Comparison of ENCODE assay signal across 9 cellular contexts in genomic region chr11:27233654-27234042, GRCh38.
DNase-seq lines count a peak whose midpoint lies in the region; ATAC-seq lines count a peak whose summit lies in the region.
"Had no signal": no experiment of that assay in that cellular context is flagged by ENCODE, and none has a peak within 500 bp of the region (broad histone marks: within the 10 kb centered on the region; RNA-seq: fewer than 3 reads in every experiment).

No MANE protein-coding gene starts in this region.

- peak; percentile 15 for ATAC-seq in GM18498 (IDR thresholded peaks at IDR 0.05; ENCODE audit: unreplicated experiment)
- ATAC-seq in GM21717 (IDR thresholded peaks at IDR 0.05; ENCODE audit: unreplicated experiment): peak; percentile 23
- no peak for ATAC-seq in left lobe of liver
- no peak for ATAC-seq in activated T-cell treated with anti-CD3 and anti-CD28 coated beads, Interleukin-2, amount 50 U/mL, for 4 hours

- DNase-seq in NAMALWA (ENCODE audit: low spot score): peak; percentile 1
- no peak for DNase-seq in left lobe of liver (ENCODE audit: low spot score)
- DNase-seq in NCI-H1048 (lab: John Stamatoyannopoulos, UW): no peak
- DNase-seq in T-helper 2 cell: no peak
- DNase-seq in activated T-cell treated with anti-CD3 and anti-CD28 coated beads, Interleukin-2, amount 50 U/mL, for 4 hours: no peak
- DNase-seq: activated CD8-positive, alpha-beta memory T cell treated with anti-CD3 and anti-CD28 coated beads, Interleukin-2, amount 50 U/mL, for 48 hours had no signal

- H3K9me3 ChIP-seq in mesodermal cell (ENCODE audit: control insufficient read depth, low read length): no peaks in the 10 kb centered on the region

- H3K4me3 Mint-ChIP-seq in activated T-cell treated with anti-CD3 and anti-CD28 coated beads, Interleukin-2, amount 50 U/mL, for 4 hours: no peak overlapping the region

- H3K4me1 ChIP-seq in mesodermal cell (ENCODE audit: control insufficient read depth, insufficient read depth, low read length, poor library complexity, severe bottlenecking): peaks cover 11% of the 10 kb centered on the region

- no peaks in the 10 kb centered on the region for H3K36me3 ChIP-seq in mesodermal cell (ENCODE audit: control insufficient read depth, insufficient read depth, low read length)

- peak overlapping the region; percentile 51 for H3K27ac ChIP-seq in mesodermal cell (ENCODE audit: low read depth, low read length, severe bottlenecking)

- H3K27me3 Mint-ChIP-seq in activated T-cell treated with anti-CD3 and anti-CD28 coated beads, Interleukin-2, amount 50 U/mL, for 4 hours (ENCODE audit: low read depth): peaks cover 3% of the 10 kb centered on the region

- H3K4me1 Mint-ChIP-seq in activated T-cell treated with anti-CD3 and anti-CD28 coated beads, Interleukin-2, amount 50 U/mL, for 4 hours (ENCODE audit: low read depth): no peaks in the 10 kb centered on the region

- no peak overlapping the region for H3K4me3 ChIP-seq in mesodermal cell (ENCODE audit: extremely low read depth, insufficient read depth, low read length, poor library complexity, severe bottlenecking)

- WGBS in mesodermal cell (ENCODE audit: insufficient coverage in 2 of 2), 2 experiments: 91 to 93% methylated on average over 2 to 3 of the region's 3 CpGs

- H3K9me3 Mint-ChIP-seq in activated T-cell treated with anti-CD3 and anti-CD28 coated beads, Interleukin-2, amount 50 U/mL, for 4 hours: no peaks in the 10 kb centered on the region

- H3K36me3 Mint-ChIP-seq in activated T-cell treated with anti-CD3 and anti-CD28 coated beads, Interleukin-2, amount 50 U/mL, for 4 hours (ENCODE audit: insufficient read depth): no peaks in the 10 kb centered on the region

Comparison
In these comparisons a context has a peak if more than half of its experiments do, and no peak if none do; other contexts are left out.
1. ATAC-seq: peak in GM18498 (single experiment) and GM21717 (single experiment); none in left lobe of liver (single experiment) and activated T-cell treated with anti-CD3 and anti-CD28 coated beads, Interleukin-2, amount 50 U/mL, for 4 hours (0 of 2).